ENCODE assay signal across 1 cellular context in the genomic region with DNA sequence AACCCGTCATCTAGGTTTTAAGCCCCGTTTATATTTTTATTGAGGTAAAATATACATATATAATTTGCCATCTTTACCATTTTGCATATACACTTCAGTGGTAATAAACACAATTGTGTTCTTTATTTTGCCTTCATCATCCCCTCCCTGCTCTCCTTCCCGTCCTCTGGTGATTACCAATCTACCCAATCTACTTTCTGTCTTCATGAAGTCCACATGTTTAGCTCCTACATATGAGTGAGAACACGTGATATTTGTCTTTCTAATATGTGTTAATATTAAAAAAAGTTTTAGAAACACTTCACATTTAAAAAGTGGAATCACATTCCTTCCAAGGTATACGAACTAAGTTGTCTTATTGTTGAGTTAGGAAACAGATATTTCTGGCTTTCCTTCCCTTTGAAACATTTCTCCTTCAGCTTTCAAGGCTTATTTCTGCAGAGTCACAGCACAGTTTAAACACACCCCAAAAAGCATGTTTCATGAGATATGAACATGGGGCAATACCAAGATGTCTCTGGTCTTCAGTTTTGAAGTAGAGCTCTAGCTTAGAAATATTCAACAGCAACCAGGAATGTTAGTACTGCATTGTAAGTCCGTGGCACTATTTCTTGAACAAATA.
TF ChIP-seq lines count a peak whose summit lies in the region.

No MANE protein-coding gene starts in this region.

TF ChIP-seq in K562, 482 proteins besides CTCF, POLR2A, EP300 and RAD21 (continued from another document and continues in another):
- TF ChIP-seq, protein P1, sequence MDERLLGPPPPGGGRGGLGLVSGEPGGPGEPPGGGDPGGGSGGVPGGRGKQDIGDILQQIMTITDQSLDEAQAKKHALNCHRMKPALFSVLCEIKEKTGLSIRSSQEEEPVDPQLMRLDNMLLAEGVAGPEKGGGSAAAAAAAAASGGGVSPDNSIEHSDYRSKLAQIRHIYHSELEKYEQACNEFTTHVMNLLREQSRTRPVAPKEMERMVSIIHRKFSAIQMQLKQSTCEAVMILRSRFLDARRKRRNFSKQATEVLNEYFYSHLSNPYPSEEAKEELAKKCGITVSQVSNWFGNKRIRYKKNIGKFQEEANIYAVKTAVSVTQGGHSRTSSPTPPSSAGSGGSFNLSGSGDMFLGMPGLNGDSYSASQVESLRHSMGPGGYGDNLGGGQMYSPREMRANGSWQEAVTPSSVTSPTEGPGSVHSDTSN (CRISPR knock-in tag; IDR thresholded peaks at IDR 0.05; ENCODE audit: low read depth): no peak
- TF ChIP-seq, protein P1 (tag; conservative IDR thresholded peaks at IDR 0.05; ENCODE audit: low read depth): no peak
- TF ChIP-seq RBM17 (IDR thresholded peaks at IDR 0.05; ENCODE audit: borderline replicate concordance, low read depth, low read length) (no peak), GTF2F1 (IDR thresholded peaks at IDR 0.05; ENCODE audit: low read depth, low read length) (no peak), ZNF277 (CRISPR knock-in tag; IDR thresholded peaks at IDR 0.05; ENCODE audit: borderline replicate concordance) (no peak), XRCC3 (IDR thresholded peaks at IDR 0.05) (no peak), ZNF76 (CRISPR knock-in tag; IDR thresholded peaks at IDR 0.05; ENCODE audit: borderline replicate concordance) (no peak), GABPB1 (CRISPR knock-in tag; IDR thresholded peaks at IDR 0.05) (no peak), POLR3G (IDR thresholded peaks at IDR 0.05; ENCODE audit: extremely low read depth, insufficient read length, insufficient replicate concordance) (no peak), SIRT6 (IDR thresholded peaks at IDR 0.05; ENCODE audit: low read depth, low read length) (no peak), BRD9 (IDR thresholded peaks at IDR 0.05; ENCODE audit: low read depth, partially characterized antibody) (peak; percentile 56), PHTF2 (CRISPR knock-in tag; IDR thresholded peaks at IDR 0.05) (no peak), NFE2 (IDR thresholded peaks at IDR 0.05; ENCODE audit: low read depth) (peak; percentile 95), ZFP30 (CRISPR knock-in tag; IDR thresholded peaks at IDR 0.05; ENCODE audit: borderline replicate concordance) (no peak), MITF (IDR thresholded peaks at IDR 0.05) (no peak), CBFA2T3 (IDR thresholded peaks at IDR 0.05) (peak; percentile 67), MGA (IDR thresholded peaks at IDR 0.05) (peak; percentile 91), HDAC2 (IDR thresholded peaks at IDR 0.05) (no peak), ZFX (CRISPR knock-in tag; IDR thresholded peaks at IDR 0.05) (no peak), MYNN (IDR thresholded peaks at IDR 0.05) (no peak), MYNN (CRISPR knock-in tag; IDR thresholded peaks at IDR 0.05) (no peak), CHCHD3 (CRISPR knock-in tag; IDR thresholded peaks at IDR 0.05) (no peak)
- TF ChIP-seq, protein P2, sequence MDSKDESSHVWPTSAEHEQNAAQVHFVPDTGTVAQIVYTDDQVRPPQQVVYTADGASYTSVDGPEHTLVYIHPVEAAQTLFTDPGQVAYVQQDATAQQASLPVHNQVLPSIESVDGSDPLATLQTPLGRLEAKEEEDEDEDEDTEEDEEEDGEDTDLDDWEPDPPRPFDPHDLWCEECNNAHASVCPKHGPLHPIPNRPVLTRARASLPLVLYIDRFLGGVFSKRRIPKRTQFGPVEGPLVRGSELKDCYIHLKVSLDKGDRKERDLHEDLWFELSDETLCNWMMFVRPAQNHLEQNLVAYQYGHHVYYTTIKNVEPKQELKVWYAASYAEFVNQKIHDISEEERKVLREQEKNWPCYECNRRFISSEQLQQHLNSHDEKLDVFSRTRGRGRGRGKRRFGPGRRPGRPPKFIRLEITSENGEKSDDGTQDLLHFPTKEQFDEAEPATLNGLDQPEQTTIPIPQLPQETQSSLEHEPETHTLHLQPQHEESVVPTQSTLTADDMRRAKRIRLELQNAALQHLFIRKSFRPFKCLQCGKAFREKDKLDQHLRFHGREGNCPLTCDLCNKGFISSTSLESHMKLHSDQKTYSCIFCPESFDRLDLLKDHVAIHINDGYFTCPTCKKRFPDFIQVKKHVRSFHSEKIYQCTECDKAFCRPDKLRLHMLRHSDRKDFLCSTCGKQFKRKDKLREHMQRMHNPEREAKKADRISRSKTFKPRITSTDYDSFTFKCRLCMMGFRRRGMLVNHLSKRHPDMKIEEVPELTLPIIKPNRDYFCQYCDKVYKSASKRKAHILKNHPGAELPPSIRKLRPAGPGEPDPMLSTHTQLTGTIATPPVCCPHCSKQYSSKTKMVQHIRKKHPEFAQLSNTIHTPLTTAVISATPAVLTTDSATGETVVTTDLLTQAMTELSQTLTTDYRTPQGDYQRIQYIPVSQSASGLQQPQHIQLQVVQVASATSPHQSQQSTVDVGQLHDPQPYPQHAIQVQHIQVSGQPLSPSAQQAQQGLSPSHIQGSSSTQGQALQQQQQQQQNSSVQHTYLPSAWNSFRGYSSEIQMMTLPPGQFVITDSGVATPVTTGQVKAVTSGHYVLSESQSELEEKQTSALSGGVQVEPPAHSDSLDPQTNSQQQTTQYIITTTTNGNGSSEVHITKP (IDR thresholded peaks at IDR 0.05; ENCODE audit: partially characterized antibody): peak; percentile 44
- TF ChIP-seq, protein P3, sequence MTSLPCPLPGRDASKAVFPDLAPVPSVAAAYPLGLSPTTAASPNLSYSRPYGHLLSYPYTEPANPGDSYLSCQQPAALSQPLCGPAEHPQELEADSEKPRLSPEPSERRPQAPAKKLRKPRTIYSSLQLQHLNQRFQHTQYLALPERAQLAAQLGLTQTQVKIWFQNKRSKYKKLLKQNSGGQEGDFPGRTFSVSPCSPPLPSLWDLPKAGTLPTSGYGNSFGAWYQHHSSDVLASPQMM (CRISPR knock-in tag; IDR thresholded peaks at IDR 0.05): no peak
- TF ChIP-seq, protein P4, sequence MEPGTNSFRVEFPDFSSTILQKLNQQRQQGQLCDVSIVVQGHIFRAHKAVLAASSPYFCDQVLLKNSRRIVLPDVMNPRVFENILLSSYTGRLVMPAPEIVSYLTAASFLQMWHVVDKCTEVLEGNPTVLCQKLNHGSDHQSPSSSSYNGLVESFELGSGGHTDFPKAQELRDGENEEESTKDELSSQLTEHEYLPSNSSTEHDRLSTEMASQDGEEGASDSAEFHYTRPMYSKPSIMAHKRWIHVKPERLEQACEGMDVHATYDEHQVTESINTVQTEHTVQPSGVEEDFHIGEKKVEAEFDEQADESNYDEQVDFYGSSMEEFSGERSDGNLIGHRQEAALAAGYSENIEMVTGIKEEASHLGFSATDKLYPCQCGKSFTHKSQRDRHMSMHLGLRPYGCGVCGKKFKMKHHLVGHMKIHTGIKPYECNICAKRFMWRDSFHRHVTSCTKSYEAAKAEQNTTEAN (CRISPR knock-in tag; IDR thresholded peaks at IDR 0.05): no peak
- TF ChIP-seq, protein P5, sequence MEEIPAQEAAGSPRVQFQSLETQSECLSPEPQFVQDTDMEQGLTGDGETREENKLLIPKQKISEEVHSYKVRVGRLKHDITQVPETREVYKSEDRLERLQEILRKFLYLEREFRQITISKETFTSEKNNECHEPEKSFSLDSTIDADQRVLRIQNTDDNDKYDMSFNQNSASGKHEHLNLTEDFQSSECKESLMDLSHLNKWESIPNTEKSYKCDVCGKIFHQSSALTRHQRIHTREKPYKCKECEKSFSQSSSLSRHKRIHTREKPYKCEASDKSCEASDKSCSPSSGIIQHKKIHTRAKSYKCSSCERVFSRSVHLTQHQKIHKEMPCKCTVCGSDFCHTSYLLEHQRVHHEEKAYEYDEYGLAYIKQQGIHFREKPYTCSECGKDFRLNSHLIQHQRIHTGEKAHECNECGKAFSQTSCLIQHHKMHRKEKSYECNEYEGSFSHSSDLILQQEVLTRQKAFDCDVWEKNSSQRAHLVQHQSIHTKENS (CRISPR knock-in tag; IDR thresholded peaks at IDR 0.05): no peak
